25 cellular contexts compared by ENCODE assay signal in genomic region chr12:124449623-124450375, GRCh38.
A peak's percentile ranks its signal among the peaks of the same experiment; 100 is the strongest.
DNase-seq lines count a peak whose midpoint lies in the region; ATAC-seq and TF ChIP-seq lines count a peak whose summit lies in the region.
"Had no signal": no experiment of that assay in that cellular context is flagged by ENCODE, and none has a peak within 500 bp of the region (broad histone marks: within the 10 kb centered on the region; RNA-seq: fewer than 3 reads in every experiment).

No MANE protein-coding gene starts in this region.

- WGBS in trophoblast cell (ENCODE audit: extremely low coverage, insufficient coverage, insufficient read length) = no CpG with 5 or more reads among the region's 25 CpGs

- no peak overlapping the region for H3K27ac ChIP-seq in GM23338 (ENCODE audit: low read depth)
- H3K27ac ChIP-seq in angular gyrus (ENCODE audit: low read depth, low read length) = peak overlapping the region; percentile 15
- H3K27ac ChIP-seq in layer of hippocampus (ENCODE audit: low read depth, low read length) = peak overlapping the region; percentile 10
- H3K27ac ChIP-seq in trophoblast cell (ENCODE audit: low read depth, low read length) = no peak overlapping the region

- H3K4me1 Mint-ChIP-seq in GM23338 = peaks cover 8% of the 10 kb centered on the region
- H3K4me1 Mint-ChIP-seq in effector memory CD8-positive, alpha-beta T cell (ENCODE audit: low read depth in 2 of 2) = peaks cover 46 to 48% of the 10 kb centered on the region in 2 donors

- H3K4me1 ChIP-seq in GM23338 (ENCODE audit: insufficient read depth) = no peaks in the 10 kb centered on the region
- H3K4me1 ChIP-seq in trophoblast cell (ENCODE audit: control insufficient read depth in 1 of 2, insufficient read depth in 2 of 2, low read length in 2 of 2) = peaks cover 5% of the 10 kb centered on the region in 2 experiments

- H3K27me3 Mint-ChIP-seq in GM23338 (ENCODE audit: insufficient read depth, low read depth, poor library complexity) = peaks cover 4% of the 10 kb centered on the region
- H3K27me3 Mint-ChIP-seq in effector memory CD8-positive, alpha-beta T cell = no peaks in the 10 kb centered on the region
- H3K27me3 Mint-ChIP-seq: activated CD8-positive, alpha-beta T cell treated with anti-CD3 and anti-CD28 coated beads for 36 hours; activated naive CD8-positive, alpha-beta T cell; central memory CD8-positive, alpha-beta T cell; T-cell; type B pancreatic cell had no signal

- H3K27me3 ChIP-seq in GM23338 (ENCODE audit: insufficient read depth) (no peaks in the 10 kb centered on the region), layer of hippocampus (ENCODE audit: control insufficient read depth, insufficient read depth, low read length) (no peaks in the 10 kb centered on the region), trophoblast cell (ENCODE audit: insufficient read depth, low read length) (no peaks in the 10 kb centered on the region)
- H3K27me3 ChIP-seq: BE2C had no signal

- H3K79me1 ChIP-seq in trophoblast cell (ENCODE audit: low read length) = no peaks in the 10 kb centered on the region

- no peak overlapping the region for H2AK5ac ChIP-seq in trophoblast cell (ENCODE audit: low read length)

- no peak for TF ChIP-seq CTCF in GM23338 (conservative IDR thresholded peaks at IDR 0.05; ENCODE audit: low read depth in 2 of 2)

- no peaks in the 10 kb centered on the region for H3K36me3 ChIP-seq in GM23338 (ENCODE audit: insufficient read depth)
- H3K36me3 ChIP-seq in trophoblast cell (ENCODE audit: control insufficient read depth in 1 of 2, insufficient read depth in 2 of 2, low read length in 2 of 2) = peaks cover 33 to 56% of the 10 kb centered on the region in 2 experiments

- no peak overlapping the region for H4K91ac ChIP-seq in trophoblast cell (ENCODE audit: low read depth, low read length)

- H3K9me3 ChIP-seq in trophoblast cell (ENCODE audit: insufficient read depth, low read depth, low read length) = peaks cover 3% of the 10 kb centered on the region
- H3K9me3 ChIP-seq: BE2C had no signal

- H2BK5ac ChIP-seq in trophoblast cell (ENCODE audit: low read depth, low read length, poor library complexity) = no peak overlapping the region

- no peak overlapping the region for H4K12ac ChIP-seq in trophoblast cell (ENCODE audit: low read depth, low read length)

- peaks cover 21% of the 10 kb centered on the region; the same call in 2 of the 3 replicates for H3K36me3 Mint-ChIP-seq in GM23338 (ENCODE audit: low read depth)
- peaks cover 33% of the 10 kb centered on the region for H3K36me3 Mint-ChIP-seq in effector memory CD8-positive, alpha-beta T cell (ENCODE audit: insufficient read depth)

- no peak overlapping the region for H2BK120ac ChIP-seq in trophoblast cell (ENCODE audit: insufficient read depth, low read length, poor library complexity)

- H3K27ac Mint-ChIP-seq in GM23338 = peak overlapping the region; percentile 59; the same call in 1 of the 2 replicates
- peak overlapping the region in 1 of 2 donors; percentile 96 for H3K27ac Mint-ChIP-seq in effector memory CD8-positive, alpha-beta T cell
- H3K27ac Mint-ChIP-seq: activated CD8-positive, alpha-beta T cell treated with anti-CD3 and anti-CD28 coated beads for 36 hours; activated naive CD8-positive, alpha-beta T cell; activated T-helper 2 cell treated with anti-CD3 and anti-CD28 coated beads, Interferon-gamma antibody, Interleukin-2, Interleukin-4, amounts not matched to agents 10 μg/mL and 5 μg/mL and 100 μg/mL, durations not matched to agents 14 hours and 24 hours and 36 hours; T-cell; type B pancreatic cell had no signal

- no peak overlapping the region for H3K4me3 Mint-ChIP-seq in GM23338
- peak overlapping the region in 1 of 2 donors; percentile 41 for H3K4me3 Mint-ChIP-seq in effector memory CD8-positive, alpha-beta T cell
- H3K4me3 Mint-ChIP-seq: activated CD8-positive, alpha-beta T cell treated with anti-CD3 and anti-CD28 coated beads for 36 hours; activated naive CD8-positive, alpha-beta T cell; type B pancreatic cell had no signal

- no peaks in the 10 kb centered on the region for H3K9me2 ChIP-seq in GM23338 (ENCODE audit: insufficient read depth)

- no peak overlapping the region for H3K4ac ChIP-seq in trophoblast cell (ENCODE audit: low read depth, low read length)

- peak overlapping the region; percentile 1 for H3K18ac ChIP-seq in trophoblast cell (ENCODE audit: low read length)

- no peak overlapping the region for H4K8ac ChIP-seq in trophoblast cell (ENCODE audit: low read depth, low read length)

- H2BK12ac ChIP-seq in trophoblast cell (ENCODE audit: low read length) = no peak overlapping the region

- H3K4me3 ChIP-seq in GM23338 (no peak overlapping the region), trophoblast cell (ENCODE audit: low read depth, low read length) (no peak overlapping the region)

- H2AFZ ChIP-seq in GM23338 (no peak overlapping the region), trophoblast cell (ENCODE audit: insufficient read depth, low read length, poor library complexity) (no peak overlapping the region)

- ATAC-seq in GM23338 = no peak
- no peak for ATAC-seq in effector memory CD8-positive, alpha-beta T cell (replicated peaks)
- no peak for ATAC-seq in HG03378 (IDR thresholded peaks at IDR 0.05; ENCODE audit: unreplicated experiment)
- no peak for ATAC-seq in HG03520 (IDR thresholded peaks at IDR 0.05; ENCODE audit: unreplicated experiment)
- no peak for ATAC-seq in HG02885 (IDR thresholded peaks at IDR 0.05; ENCODE audit: poor library complexity, unreplicated experiment)
- ATAC-seq: activated CD4-positive, CD25-positive, alpha-beta regulatory T cell treated with anti-CD3 and anti-CD28 coated beads, Interleukin-2, amount 50 U/mL, for 24 hours; activated CD8-positive, alpha-beta T cell treated with anti-CD3 and anti-CD28 coated beads for 36 hours; T-cell had no signal

- DNase-seq in GM23338 (ENCODE audit: low spot score) = no peak
- no peak for DNase-seq in trophoblast cell
- DNase-seq in effector memory CD8-positive, alpha-beta T cell = no peak
- DNase-seq: activated CD8-positive, alpha-beta T cell treated with anti-CD3 and anti-CD28 coated beads for 36 hours; BE2C; H7; islet precursor cell; MM.1S; NCI-H1417 treated with DMSO at 0.1 percent for 48 hours; NCI-H2081; NCI-H226; NCI-H69; occipital lobe; small intestine; T-cell had no signal

- H3K14ac ChIP-seq in trophoblast cell (ENCODE audit: low read length) = no peak overlapping the region

- H3F3A ChIP-seq in GM23338 (replicated peaks; ENCODE audit: low read depth) = no peaks in the 10 kb centered on the region

- H3K79me2 ChIP-seq in GM23338 (replicated peaks; ENCODE audit: insufficient read depth) (peaks cover 11% of the 10 kb centered on the region), trophoblast cell (ENCODE audit: control insufficient read depth, insufficient read depth, low read length, poor library complexity) (no peaks in the 10 kb centered on the region)

- H3K9me3 Mint-ChIP-seq in GM23338 = no peaks in the 10 kb centered on the region
- H3K9me3 Mint-ChIP-seq in effector memory CD8-positive, alpha-beta T cell = no peaks in the 10 kb centered on the region
- H3K9me3 Mint-ChIP-seq: activated CD8-positive, alpha-beta T cell treated with anti-CD3 and anti-CD28 coated beads for 36 hours; activated T-helper 2 cell treated with anti-CD3 and anti-CD28 coated beads, Interferon-gamma antibody, Interleukin-2, Interleukin-4, amounts not matched to agents 10 μg/mL and 5 μg/mL and 100 μg/mL, durations not matched to agents 14 hours and 24 hours and 36 hours; central memory CD8-positive, alpha-beta T cell; T-cell; type B pancreatic cell had no signal

- no peak overlapping the region for H3K23ac ChIP-seq in trophoblast cell (ENCODE audit: low read length)

- H4K20me1 ChIP-seq in GM23338 (replicated peaks; ENCODE audit: insufficient read depth) = peaks cover 16% of the 10 kb centered on the region; the same call in 1 of the 2 replicates

- H3K4me2 ChIP-seq in GM23338 (no peak overlapping the region), trophoblast cell (ENCODE audit: low read length) (no peak overlapping the region)

- H3K9ac ChIP-seq in trophoblast cell (ENCODE audit: low read length) = no peak overlapping the region

TF ChIP-seq in GM23338, 12 proteins besides CTCF, POLR2A, EP300 and RAD21:
- TF ChIP-seq EZH2 (IDR thresholded peaks at IDR 0.05; ENCODE audit: low read depth, unreplicated experiment) = no peak

Comparison
In these comparisons a context has a peak if more than half of its experiments do, and no peak if none do; other contexts are left out.
1. H3K27ac ChIP-seq: peak in angular gyrus (single experiment) and layer of hippocampus (single experiment); none in GM23338 (single experiment) and trophoblast cell (single experiment).